1 cellular context compared by ENCODE assay signal in the genomic region with DNA sequence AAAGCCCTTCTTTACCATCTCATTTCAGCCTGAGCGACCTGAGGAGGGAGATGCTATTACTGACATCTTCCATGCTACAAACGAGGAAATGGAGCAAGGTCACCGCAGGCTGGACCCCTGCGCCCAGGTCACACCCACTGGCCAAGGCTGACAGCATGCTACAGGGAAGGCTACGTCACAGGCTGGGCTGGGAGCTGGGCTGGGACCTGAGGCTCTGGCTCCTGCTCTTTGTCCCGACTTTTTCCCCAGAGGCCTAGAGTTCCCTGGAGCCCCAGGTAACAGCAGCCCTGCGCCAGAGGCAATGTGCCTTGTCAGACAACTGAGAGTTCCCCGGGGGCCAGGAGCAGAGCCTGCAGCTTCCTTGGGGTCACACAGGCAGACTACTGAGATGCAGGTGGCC.
TF ChIP-seq lines count a peak whose summit lies in the region.

No MANE protein-coding gene starts in this region.

TF ChIP-seq in IMR-90, 13 proteins besides CTCF, POLR2A, EP300 and RAD21:
- TF ChIP-seq SMC3 (IDR thresholded peaks at IDR 0.05; ENCODE audit: low read depth, low read length) (no peak), MAFK (IDR thresholded peaks at IDR 0.05; ENCODE audit: low read depth, low read length) (no peak)
